In genomic region chr13:95341441-95341840, GRCh38 we compare ENCODE assay signal across 15 cellular contexts. TPM values are rescaled to one million over a fixed set of nuclear protein-coding genes. Genes with fewer than 3 reads are reported as not detected.
DNase-seq lines count a peak whose midpoint lies in the region; ATAC-seq and TF ChIP-seq lines count a peak whose summit lies in the region.
"Had no signal": no experiment of that assay in that cellular context is flagged by ENCODE, and none has a peak within 500 bp of the region (broad histone marks: within the 10 kb centered on the region; RNA-seq: fewer than 3 reads in every experiment).

No MANE protein-coding gene starts in this region.

- intact Hi-C loops in IMR-90 (cut with micrococcal nuclease) = no loop called here
- intact Hi-C loops in mammary epithelial cell (cut with micrococcal nuclease) = no loop called here
- intact Hi-C loops in psoas muscle (cut with DNase I) = loop anchor here in 1 of 2 donors (5.0 kb wide), 1 partner anchor 36 kb away; no protein-coding TSS in a partner anchor

- POLR2A ChIA-PET in BJ (lab: Charles Lee) = no interaction called here
- POLR2A ChIA-PET in IMR-90 (lab: Charles Lee; ENCODE audit: unreplicated experiment) = no interaction called here

- H3K9ac ChIP-seq in IMR-90 (ENCODE audit: low read depth, low read length) (no peak overlapping the region), mammary epithelial cell (ENCODE audit: insufficient read depth, low read length) (no peak overlapping the region)

- no peaks in the 10 kb centered on the region; the same call in 1 of the 2 replicates for H3K9me1 ChIP-seq in IMR-90 (ENCODE audit: insufficient read depth, low read length)

- H2AFZ ChIP-seq in IMR-90 (replicated peaks; ENCODE audit: low read length, poor library complexity) (no peak overlapping the region), mammary epithelial cell (ENCODE audit: low read depth, low read length) (no peak overlapping the region)

- H3K4me2 ChIP-seq in IMR-90 (ENCODE audit: low read depth, low read length) (no peak overlapping the region), mammary epithelial cell (ENCODE audit: insufficient read depth, low read depth, low read length) (no peak overlapping the region)

- no peak for TF ChIP-seq POLR2A in IMR-90 (IDR thresholded peaks at IDR 0.05; ENCODE audit: low read depth, low read length)

- H3K36me3 ChIP-seq in BJ (ENCODE audit: control insufficient read depth, insufficient read depth, low read length) = no peaks in the 10 kb centered on the region
- no peaks in the 10 kb centered on the region for H3K36me3 ChIP-seq in IMR-90 (ENCODE audit: control insufficient read depth, insufficient read depth, low read length)
- no peaks in the 10 kb centered on the region for H3K36me3 ChIP-seq in mammary epithelial cell (ENCODE audit: insufficient read depth, low read length)
- H3K36me3 ChIP-seq in psoas muscle (ENCODE audit: insufficient read depth in 1 of 2, low read depth in 1 of 2) = no peaks in the 10 kb centered on the region

- no peak overlapping the region for H2BK5ac ChIP-seq in IMR-90 (ENCODE audit: low read depth, low read length, poor library complexity, severe bottlenecking)

- no peak overlapping the region for H3K14ac ChIP-seq in IMR-90 (replicated peaks; ENCODE audit: low read depth, low read length)

- no peak overlapping the region for H4K91ac ChIP-seq in IMR-90 (ENCODE audit: insufficient read depth, low read depth, low read length)

- no peak for ATAC-seq in IMR-90 (ENCODE audit: low read depth)
- ATAC-seq in psoas muscle = no peak

- no peak overlapping the region for H2AK5ac ChIP-seq in IMR-90 (ENCODE audit: low read depth, low read length)

- H3K56ac ChIP-seq in IMR-90 (ENCODE audit: extremely low read depth, insufficient read depth, low read length) = no peak overlapping the region

- H3K18ac ChIP-seq in IMR-90 (ENCODE audit: low read depth, low read length) = no peak overlapping the region

- H3K23ac ChIP-seq in IMR-90 (ENCODE audit: low read depth, low read length) = no peak overlapping the region

- TF ChIP-seq RAD21 in IMR-90 (IDR thresholded peaks at IDR 0.05; ENCODE audit: low read length) = no peak

- no peaks in the 10 kb centered on the region for H4K20me1 ChIP-seq in IMR-90 (ENCODE audit: insufficient read depth, low read length)
- H4K20me1 ChIP-seq in mammary epithelial cell (ENCODE audit: insufficient read depth, low read length) = no peaks in the 10 kb centered on the region

- BruUV-seq in IMR-90 (replicated peaks; lab: Mats Ljungman, UMichigan) (no TSS peak), mammary epithelial cell (replicated peaks; lab: Mats Ljungman, UMichigan) (no TSS peak)

- H4K8ac ChIP-seq in IMR-90 (ENCODE audit: low read depth in 2 of 2, low read length in 2 of 2) = no peak overlapping the region

- TF ChIP-seq CTCF in BJ (IDR thresholded peaks at IDR 0.05; ENCODE audit: insufficient read depth, low read depth, low read length) = no peak
- no peak for TF ChIP-seq CTCF in IMR-90 (conservative IDR thresholded peaks at IDR 0.05; ENCODE audit: low read depth, low read length)
- no peak for TF ChIP-seq CTCF in mammary epithelial cell (conservative IDR thresholded peaks at IDR 0.05 in 1 of 2, IDR thresholded peaks at IDR 0.05 in 1 of 2; ENCODE audit: extremely low read depth in 1 of 2, insufficient read depth in 1 of 2, low read depth in 1 of 2, low read length in 2 of 2)
- TF ChIP-seq CTCF in psoas muscle (IDR thresholded peaks at IDR 0.05) = no peak
- no peak for TF ChIP-seq CTCF in GM10266 (IDR thresholded peaks at IDR 0.05; ENCODE audit: control insufficient read depth, insufficient read depth, low read depth, missing control alignments)

- in situ Hi-C loops in IMR-90 (cut with MboI; ENCODE audit: low sequenced_read_pairs) (no loop called here), mammary epithelial cell (cut with MboI; ENCODE audit: low sequenced_read_pairs in 2 of 2) (no loop called here)

- H3K27ac ChIP-seq in IMR-90 (ENCODE audit: insufficient read depth, low read length) (no peak overlapping the region), mammary epithelial cell (ENCODE audit: insufficient read depth, low read depth, low read length) (no peak overlapping the region), psoas muscle (no peak overlapping the region)
- H3K27ac ChIP-seq: SK-N-MC had no signal

- H3K9me3 ChIP-seq in IMR-90 (ENCODE audit: control insufficient read depth, insufficient read depth, low read length) (no peaks in the 10 kb centered on the region), mammary epithelial cell (replicated peaks; ENCODE audit: insufficient read depth, low read length) (no peaks in the 10 kb centered on the region), psoas muscle (no peaks in the 10 kb centered on the region)

- CTCF ChIA-PET in BJ (lab: Yijun Ruan, JAX) = interaction anchor here (0.7 kb wide), 1 partner anchor 150 kb away, joined by 3 read pairs; no protein-coding TSS in a partner anchor
- CTCF ChIA-PET in IMR-90 (lab: Yijun Ruan, JAX) = interaction anchor here (0.7 kb wide), 1 partner anchor 27 kb away, joined by 9 read pairs; no protein-coding TSS in a partner anchor
- CTCF ChIA-PET in mammary epithelial cell (lab: Charles Lee; ENCODE audit: low non-redundant PET) = no interaction called here

- WGBS in IMR-90 (ENCODE audit: extremely low coverage in 2 of 2, insufficient read length in 1 of 2), 2 experiments = 100% methylated on average over 1 of the region's 5 CpGs; no CpG with 5 or more reads in 1 of the 2 experiments
- WGBS in mammary epithelial cell (ENCODE audit: low coverage, missing lambda C conversion rate) = 12% methylated on average over 4 of the region's 5 CpGs
- 47 to 57% (median 54%) methylated on average over 5 of the region's 5 CpGs for WGBS in psoas muscle, 3 donors

- no peaks in the 10 kb centered on the region for H3K79me2 ChIP-seq in mammary epithelial cell (ENCODE audit: insufficient read depth, low read length)

- H4K5ac ChIP-seq in IMR-90 (ENCODE audit: low read depth, low read length) = no peak overlapping the region

- H2BK20ac ChIP-seq in IMR-90 (ENCODE audit: low read depth, low read length) = no peak overlapping the region

- no peaks in the 10 kb centered on the region; the same call in 1 of the 2 replicates for H3K4me1 ChIP-seq in IMR-90 (ENCODE audit: control insufficient read depth, insufficient read depth, low read length)
- no peaks in the 10 kb centered on the region for H3K4me1 ChIP-seq in mammary epithelial cell (ENCODE audit: insufficient read depth, low read length)
- H3K4me1 ChIP-seq in psoas muscle = peaks cover 10% of the 10 kb centered on the region

- H2AK9ac ChIP-seq in IMR-90 (replicated peaks; ENCODE audit: low read depth, low read length, poor library complexity) = peak overlapping the region; percentile 28

- H3K4me3 ChIP-seq in BJ (ENCODE audit: low read depth, low read length) (no peak overlapping the region), IMR-90 (ENCODE audit: insufficient read depth, low read depth, low read length) (no peak overlapping the region), mammary epithelial cell (replicated peaks in 1 of 3; ENCODE audit: insufficient read depth in 1 of 3, low read depth in 2 of 3, low read length in 3 of 3) (no peak overlapping the region), psoas muscle (no peak overlapping the region)
- H3K4me3 ChIP-seq: SK-N-MC had no signal

- H2BK120ac ChIP-seq in IMR-90 (ENCODE audit: low read depth, low read length) = no peak overlapping the region

- H3K27me3 ChIP-seq in BJ (ENCODE audit: control insufficient read depth, insufficient read depth, low read length) = no peaks in the 10 kb centered on the region; the same call in 1 of the 2 replicates
- H3K27me3 ChIP-seq in IMR-90 (ENCODE audit: control insufficient read depth, insufficient read depth, low read length) = no peaks in the 10 kb centered on the region
- no peaks in the 10 kb centered on the region for H3K27me3 ChIP-seq in mammary epithelial cell (ENCODE audit: insufficient read depth, low read length)
- H3K27me3 ChIP-seq in psoas muscle (ENCODE audit: insufficient read depth in 3 of 3, low read length in 2 of 3) = no peaks in the 10 kb centered on the region

- dilution Hi-C loops in IMR-90 (cut with HindIII; ENCODE audit: low sequenced_read_pairs, unreplicated experiment) = no loop called here
- dilution Hi-C loops in mammary epithelial cell (cut with HindIII; ENCODE audit: low sequenced_read_pairs) = no loop called here

- peak; percentile 4 for DNase-seq in BJ (ENCODE audit: low read depth)
- DNase-seq in IMR-90 = no peak
- peak; percentile 30 for DNase-seq in mammary epithelial cell
- DNase-seq in myocyte (ENCODE audit: low read depth) = peak; percentile 35
- DNase-seq in NCI-H526 treated with DMSO at 0.1 percent for 48 hours (lab: John Stamatoyannopoulos, UW) = no peak
- no peak for DNase-seq in psoas muscle
- DNase-seq in GM10266 (ENCODE audit: extremely low spot score) = no peak
- DNase-seq in ureter (ENCODE audit: low spot score) = no peak
- DNase-seq: C1 segment of cervical spinal cord, H9, NCI-H1694 treated with DMSO at 0.1 percent for 48 hours, NCI-H510A, NCI-H82, SHP77 had no signal

- H2BK15ac ChIP-seq in IMR-90 (ENCODE audit: low read depth, low read length) = no peak overlapping the region

- no peak overlapping the region for H3K4ac ChIP-seq in IMR-90 (ENCODE audit: low read depth, low read length)

- H3K79me1 ChIP-seq in IMR-90 (ENCODE audit: low read depth in 1 of 2, low read length in 2 of 2) = no peaks in the 10 kb centered on the region

TF ChIP-seq in IMR-90, 13 proteins besides CTCF, POLR2A, EP300 and RAD21 (continues in another document):
- no peak for TF ChIP-seq MAZ (IDR thresholded peaks at IDR 0.05; ENCODE audit: borderline replicate concordance, low read depth, low read length)
- TF ChIP-seq, protein P1, sequence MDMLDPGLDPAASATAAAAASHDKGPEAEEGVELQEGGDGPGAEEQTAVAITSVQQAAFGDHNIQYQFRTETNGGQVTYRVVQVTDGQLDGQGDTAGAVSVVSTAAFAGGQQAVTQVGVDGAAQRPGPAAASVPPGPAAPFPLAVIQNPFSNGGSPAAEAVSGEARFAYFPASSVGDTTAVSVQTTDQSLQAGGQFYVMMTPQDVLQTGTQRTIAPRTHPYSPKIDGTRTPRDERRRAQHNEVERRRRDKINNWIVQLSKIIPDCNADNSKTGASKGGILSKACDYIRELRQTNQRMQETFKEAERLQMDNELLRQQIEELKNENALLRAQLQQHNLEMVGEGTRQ (IDR thresholded peaks at IDR 0.05; ENCODE audit: low read depth, low read length) = no peak
- no peak for TF ChIP-seq NFE2L2 (IDR thresholded peaks at IDR 0.05; ENCODE audit: low read depth, low read length)
- TF ChIP-seq SMC3 (IDR thresholded peaks at IDR 0.05; ENCODE audit: low read depth, low read length) = no peak

RNA-seq across cellular contexts. Expression of gene ABCC4, which starts 40.2 kb away (rescaled TPM):
- polyA plus RNA-seq in BJ (2011; rRNA removed) = 11.2 and 17.4 TPM in 2 replicates
- polyA minus RNA-seq in BJ (2011; rRNA and poly(A)+ RNA removed) = 24.4 and 32.5 TPM in 2 replicates
- 41.4 and 56.1 TPM in 2 replicates for total RNA-seq in IMR-90 (2012; rRNA removed)
- polyA plus RNA-seq in IMR-90 (2012; rRNA removed) = 13.1 and 16.6 TPM in 2 replicates
- polyA plus RNA-seq in IMR-90 (2012; cell fraction: cytosol; rRNA removed) = 6.5 and 6.8 TPM in 2 replicates
- polyA plus RNA-seq in IMR-90 (2012; cell fraction: nucleus; rRNA removed; ENCODE audit: low replicate concordance) = 8.8 and 30.7 TPM in 2 replicates
- 1 to 10 TPM; 4.0 to 8.1 TPM for total RNA-seq in mammary epithelial cell
- polyA plus RNA-seq in mammary epithelial cell = 4.6 TPM
- 17.4 TPM for polyA minus RNA-seq in mammary epithelial cell
- total RNA-seq in myocyte = 12.6 and 17.7 TPM in 2 replicates
- polyA plus RNA-seq in myocyte (2012) = 4.0 TPM
- total RNA-seq in psoas muscle = 10 to 100 TPM in 1 of 4 donors, 1 to 10 TPM in 3; 4.3 to 25.2 (median 6.6) TPM
- 1 to 10 TPM; 2.3 to 6.1 (median 3.2) TPM for polyA plus RNA-seq in psoas muscle
- 46.2 TPM for total RNA-seq in ureter

Comparison
In these comparisons a context has a peak if more than half of its experiments do, and no peak if none do; other contexts are left out.
1. DNase-seq: peak in BJ (single experiment), mammary epithelial cell (single experiment) and myocyte (single experiment); none in IMR-90 (single experiment), NCI-H526 treated with DMSO at 0.1 percent for 48 hours (single experiment), psoas muscle (0 of 2), GM10266 (single experiment) and ureter (single experiment).